35 cellular contexts compared by ENCODE assay signal in genomic region chr22:47007496-47007895, GRCh38.
"Had no signal": no experiment of that assay in that cellular context is flagged by ENCODE, and none has a peak within 500 bp of the region (broad histone marks: within the 10 kb centered on the region; RNA-seq: fewer than 3 reads in every experiment).

No MANE protein-coding gene starts in this region.

- H3K9me3 ChIP-seq: MG63 had no signal

- H3K4me2 ChIP-seq: KMS-11 had no signal

- H3K4me3 ChIP-seq: MG63 had no signal

- H3K27ac ChIP-seq: KMS-11 had no signal

- DNase-seq: Karpas-422, Kasumi-1, KG1, MG63, MM.1S, MV-4-11, NCI-H1048, NCI-H1092, NCI-H1092 treated with DMSO at 0.1 percent for 48 hours, NCI-H1105, NCI-H1105 treated with DMSO at 0.1 percent for 48 hours, NCI-H1417, NCI-H1417 treated with DMSO at 0.1 percent for 48 hours, NCI-H1436, NCI-H1436 treated with DMSO at 0.1 percent for 48 hours, NCI-H146, NCI-H1694, NCI-H1694 treated with DMSO at 0.1 percent for 48 hours, NCI-H187, NCI-H187 treated with DMSO at 0.1 percent for 48 hours, NCI-H1930, NCI-H2029, NCI-H2029 treated with DMSO at 0.1 percent for 48 hours, NCI-H2081, NCI-H2081 treated with DMSO at 0.1 percent for 48 hours, NCI-H2107, NCI-H2171, NCI-H2171 treated with DMSO at 0.1 percent for 48 hours, NCI-H2227 treated with DMSO at 0.1 percent for 48 hours, NCI-H226, NCI-H345, NCI-H446, NCI-H446 treated with DMSO at 0.1 percent for 48 hours, NCI-H510A had no signal

- H3K27me3 ChIP-seq: MG63 had no signal
